22 cellular contexts compared by ENCODE assay signal in genomic region chr2:99365661-99366060, GRCh38.
"Had no signal": no experiment of that assay in that cellular context is flagged by ENCODE, and none has a peak within 500 bp of the region (broad histone marks: within the 10 kb centered on the region; RNA-seq: fewer than 3 reads in every experiment).

No MANE protein-coding gene starts in this region.

- H3K4me3 ChIP-seq: esophagus squamous epithelium, gastrocnemius medialis, lower lobe of right lung, ovary, right lobe of liver, smooth muscle cell, suprapubic skin, transverse colon, upper lobe of right lung, uterus had no signal

- H3K36me3 ChIP-seq: ovary had no signal

- H3K4me1 ChIP-seq: esophagus squamous epithelium, gastrocnemius medialis, lower lobe of right lung, suprapubic skin, transverse colon, upper lobe of right lung, uterus had no signal

- H3K9me3 ChIP-seq: esophagus squamous epithelium, gastrocnemius medialis, lower lobe of right lung, ovary, right lobe of liver, suprapubic skin, transverse colon, upper lobe of right lung, uterus had no signal

- ATAC-seq: effector memory CD8-positive, alpha-beta T cell; gastrocnemius medialis; left ventricle myocardium superior; lower lobe of right lung; natural killer cell; right lobe of liver; stimulated activated naive CD8-positive, alpha-beta T cell treated with anti-CD3 and anti-CD28 coated beads, Interleukin-15, amount 100 ng/mL, for 72 hours; upper lobe of right lung had no signal

- H3K27ac ChIP-seq: esophagus squamous epithelium, gastrocnemius medialis, lower lobe of right lung, ovary, right lobe of liver, suprapubic skin, transverse colon, upper lobe of right lung, uterus had no signal

- DNase-seq: cortex of kidney; effector memory CD8-positive, alpha-beta T cell; erythroblast; esophagus squamous epithelium; gastrocnemius medialis; left ventricle myocardium superior; lower lobe of right lung; natural killer cell; occipital lobe; ovary; right lobe of liver; stimulated activated CD4-positive, alpha-beta T cell treated with anti-CD3 and anti-CD28 coated beads, Interleukin-12 subunit alpha, Interleukin-12 subunit beta, amount 100 ng/mL, for 4 hours; stimulated activated CD4-positive, alpha-beta T cell treated with anti-CD3 and anti-CD28 coated beads, Interleukin-1b, Interleukin-23, amount 100 ng/mL, for 48 hours; stimulated activated CD4-positive, alpha-beta T cell treated with anti-CD3 and anti-CD28 coated beads, Interleukin-4, amount 100 ng/mL, for 1 hour; stimulated activated CD8-positive, alpha-beta memory T cell treated with anti-CD3 and anti-CD28 coated beads, Interleukin-4, amount 100 ng/mL, for 48 hours; stimulated activated naive CD4-positive, alpha-beta T cell; stimulated activated naive CD8-positive, alpha-beta T cell treated with anti-CD3 and anti-CD28 coated beads, Interleukin-15, amount 100 ng/mL, for 72 hours; transverse colon; upper lobe of right lung; uterus had no signal

- H3K27me3 ChIP-seq: esophagus squamous epithelium, gastrocnemius medialis, ovary, right lobe of liver, suprapubic skin, transverse colon, upper lobe of right lung, uterus had no signal
